15 cellular contexts compared by ENCODE assay signal in genomic region chr15:68411276-68411675, GRCh38.
"Had no signal": no experiment of that assay in that cellular context is flagged by ENCODE, and none has a peak within 500 bp of the region (broad histone marks: within the 10 kb centered on the region; RNA-seq: fewer than 3 reads in every experiment).

No MANE protein-coding gene starts in this region.

- H3K4me3 ChIP-seq: esophagus muscularis mucosa, lung, prostate gland had no signal

- H3K27ac ChIP-seq: esophagus muscularis mucosa, prostate gland had no signal

- H3K9me3 ChIP-seq: esophagus muscularis mucosa, prostate gland had no signal

- DNase-seq: activated CD4-positive, alpha-beta T cell treated with anti-CD3 and anti-CD28 coated beads for 36 hours; activated CD8-positive, alpha-beta T cell treated with anti-CD3 and anti-CD28 coated beads for 36 hours; activated T-cell treated with anti-CD3 and anti-CD28 coated beads for 4 hours; amniotic stem cell; left cardiac atrium; stimulated activated CD4-positive, alpha-beta T cell treated with anti-CD3 and anti-CD28 coated beads, Interleukin-12 subunit alpha, Interleukin-12 subunit beta, amount 100 ng/mL, for 4 hours; stimulated activated naive CD4-positive, alpha-beta T cell treated with Interleukin-2 at 50 U/mL for 16 hours; T1000 had no signal

- ATAC-seq: activated CD4-positive, alpha-beta T cell treated with anti-CD3 and anti-CD28 coated beads for 36 hours; activated CD8-positive, alpha-beta T cell treated with anti-CD3 and anti-CD28 coated beads for 36 hours; activated naive CD4-positive, alpha-beta T cell treated with anti-CD3 and anti-CD28 coated beads, Interleukin-2, amount 50 U/mL, for 72 hours; left cardiac atrium; naive thymus-derived CD8-positive, alpha-beta T cell; sciatic nerve; T-cell had no signal

- H3K36me3 ChIP-seq: esophagus muscularis mucosa, prostate gland had no signal

- H3K27me3 ChIP-seq: esophagus muscularis mucosa had no signal

- H3K4me1 ChIP-seq: prostate gland had no signal
